ENCODE assay signal across 1 cellular context in genomic region chr19:41344162-41344561, GRCh38.
TF ChIP-seq lines count a peak whose summit lies in the region.

No MANE protein-coding gene starts in this region.

TF ChIP-seq in SK-N-SH, 30 proteins besides CTCF, POLR2A, EP300 and RAD21 (continued from another document):
- no peak for TF ChIP-seq EZH2phosphoT487 (IDR thresholded peaks at IDR 0.05; ENCODE audit: borderline replicate concordance, low read depth)
- TF ChIP-seq FOXM1 (IDR thresholded peaks at IDR 0.05; ENCODE audit: low read depth), result no peak
- TF ChIP-seq USF1 (IDR thresholded peaks at IDR 0.05; ENCODE audit: borderline replicate concordance, low read depth), result no peak
- no peak for TF ChIP-seq FOSL2 (IDR thresholded peaks at IDR 0.05; ENCODE audit: borderline replicate concordance, low read depth)
- no peak for TF ChIP-seq ELF1 (IDR thresholded peaks at IDR 0.05)
